19 cellular contexts compared by ENCODE assay signal in genomic region chr10:65375528-65375927, GRCh38.
DNase-seq lines count a peak whose midpoint lies in the region; ATAC-seq, FAIRE-seq and TF ChIP-seq lines count a peak whose summit lies in the region.
"Had no signal": no experiment of that assay in that cellular context is flagged by ENCODE, and none has a peak within 500 bp of the region (broad histone marks: within the 10 kb centered on the region; RNA-seq: fewer than 3 reads in every experiment).

No MANE protein-coding gene starts in this region.

- no peaks in the 10 kb centered on the region; the same call in 1 of the 2 replicates for H3K4me1 ChIP-seq in H9 (ENCODE audit: insufficient read depth, low read length)
- peaks cover 13% of the 10 kb centered on the region for H3K4me1 ChIP-seq in OCI-LY3 (ENCODE audit: low read length)
- H3K4me1 ChIP-seq in H1 (replicated peaks in 1 of 4; ENCODE audit: control insufficient read depth in 3 of 4, insufficient read depth in 4 of 4, low read length in 3 of 4): no peaks in the 10 kb centered on the region; a peak in 1 of 7 replicates
- no peaks in the 10 kb centered on the region for H3K4me1 ChIP-seq in esophagus squamous epithelium

- H2BK120ac ChIP-seq in H9 (ENCODE audit: low read depth, low read length, poor library complexity, severe bottlenecking) (no peak overlapping the region), H1 (replicated peaks; ENCODE audit: low read depth, low read length) (no peak overlapping the region)

- H3K79me1 ChIP-seq in H9 (ENCODE audit: insufficient read depth, low read depth, low read length, poor library complexity, severe bottlenecking): no peaks in the 10 kb centered on the region
- H3K79me1 ChIP-seq in H1 (ENCODE audit: low read depth, low read length): no peaks in the 10 kb centered on the region

- no peak for FAIRE-seq in H1 (lab: Jason Lieb, UNC)
- FAIRE-seq: G401.6, GM12878, GM19239 had no signal

- no CpG with 5 or more reads among the region's 3 CpGs for WGBS in H9 (ENCODE audit: extremely low coverage, insufficient read length, low lambda C conversion rate)
- 95% methylated on average over 3 of the region's 3 CpGs; no CpG with 5 or more reads in 1 of the 2 experiments for WGBS in H1 (ENCODE audit: extremely low coverage in 1 of 2, insufficient coverage in 1 of 2, insufficient read length in 1 of 2, insufficient replicate concordance in 2 of 2, low coverage in 1 of 2, low lambda C conversion rate in 2 of 2, missing lambda C conversion rate in 1 of 2), 2 experiments
- WGBS in esophagus squamous epithelium, 2 donors: 58 to 67% methylated on average over 3 of the region's 3 CpGs

- H3K79me2 ChIP-seq in H9 (ENCODE audit: insufficient read depth, low read length): no peaks in the 10 kb centered on the region
- H3K79me2 ChIP-seq in OCI-LY3 (ENCODE audit: low read length): no peaks in the 10 kb centered on the region
- no peaks in the 10 kb centered on the region for H3K79me2 ChIP-seq in H1 (ENCODE audit: control insufficient read depth in 1 of 2, insufficient read depth in 2 of 2, low read length in 2 of 2)

- TF ChIP-seq EP300 in H1 (IDR thresholded peaks at IDR 0.05; ENCODE audit: borderline replicate concordance in 1 of 2, low read depth in 2 of 2, low read length in 2 of 2): no peak

- no peak overlapping the region for H2BK20ac ChIP-seq in H9 (ENCODE audit: low read depth, low read length, poor library complexity, severe bottlenecking)
- H2BK20ac ChIP-seq in H1 (ENCODE audit: low read length): no peak overlapping the region

- intact Hi-C loops in esophagus squamous epithelium (cut with DNase I): no loop called here

- H3K18ac ChIP-seq in H9 (ENCODE audit: insufficient read length, low read depth, low read length) (no peak overlapping the region), H1 (ENCODE audit: extremely low read depth, low read length) (no peak overlapping the region)

- H3K27ac ChIP-seq in H9 (ENCODE audit: insufficient read length, low read depth, low read length): no peak overlapping the region
- H3K27ac ChIP-seq in OCI-LY3 (ENCODE audit: low read length): no peak overlapping the region; the same call in 1 of the 2 replicates
- H3K27ac ChIP-seq in H1 (ENCODE audit: low read depth, low read length): no peak overlapping the region
- no peak overlapping the region for H3K27ac ChIP-seq in esophagus squamous epithelium

- H3K27me3 ChIP-seq in H9 (ENCODE audit: insufficient read depth, low read length) (no peaks in the 10 kb centered on the region), OCI-LY3 (ENCODE audit: low read depth, low read length) (no peaks in the 10 kb centered on the region), H1 (replicated peaks in 1 of 4; ENCODE audit: control insufficient read depth in 3 of 4, extremely low read depth in 1 of 4, insufficient read depth in 3 of 4, low read length in 3 of 4) (no peaks in the 10 kb centered on the region), esophagus squamous epithelium (no peaks in the 10 kb centered on the region)

- H3K36me3 Mint-ChIP-seq in H9 (ENCODE audit: insufficient read depth in 1 of 3, low read depth in 3 of 3): no peaks in the 10 kb centered on the region
- H3K36me3 Mint-ChIP-seq: CD4-positive, alpha-beta memory T cell had no signal

- H3K14ac ChIP-seq in H9 (ENCODE audit: insufficient read depth, low read length) (no peak overlapping the region), H1 (ENCODE audit: insufficient read length) (no peak overlapping the region)

- H4K5ac ChIP-seq in H9 (ENCODE audit: insufficient read length, low read depth, low read length): no peak overlapping the region
- no peak overlapping the region for H4K5ac ChIP-seq in H1 (ENCODE audit: insufficient read length, low read depth, low read length)

- no peak for ATAC-seq in GM21528 (IDR thresholded peaks at IDR 0.05; ENCODE audit: low FRiP score, unreplicated experiment)
- ATAC-seq: GM12878, HCT116 had no signal

- H2BK15ac ChIP-seq in H9 (ENCODE audit: low read depth, low read length): no peak overlapping the region
- H2BK15ac ChIP-seq in H1 (ENCODE audit: low read length): no peak overlapping the region

- POLR2A ChIA-PET in H1 (lab: Charles Lee; ENCODE audit: partially characterized antibody): no interaction called here

- no peak overlapping the region for H3K4me3 ChIP-seq in OCI-LY3 (ENCODE audit: low read length)
- no peak overlapping the region for H3K4me3 ChIP-seq in H1 (ENCODE audit: extremely low read depth in 1 of 4, insufficient read depth in 2 of 4, low read depth in 3 of 4, low read length in 4 of 4)
- H3K4me3 ChIP-seq in esophagus squamous epithelium: no peak overlapping the region
- H3K4me3 ChIP-seq: GM12878 had no signal

- H2BK12ac ChIP-seq in H9 (ENCODE audit: insufficient read length, low read depth, low read length): no peak overlapping the region
- no peak overlapping the region for H2BK12ac ChIP-seq in H1 (ENCODE audit: low read depth, low read length)

- CTCF ChIA-PET in H1 (lab: Charles Lee; ENCODE audit: partially characterized antibody): interaction anchor here (0.6 kb wide), 1 partner anchor 1251 kb away, joined by 3 read pairs; no protein-coding TSS in a partner anchor

- no peak for TF ChIP-seq RAD21 in H1 (IDR thresholded peaks at IDR 0.05 in 1 of 2, conservative IDR thresholded peaks at IDR 0.05 in 1 of 2; ENCODE audit: low read depth in 2 of 2, low read length in 2 of 2)

- H2AK5ac ChIP-seq in H9 (ENCODE audit: insufficient read length, low read length) (no peak overlapping the region), H1 (ENCODE audit: low read depth, low read length) (no peak overlapping the region)

- no peaks in the 10 kb centered on the region for H3K36me3 ChIP-seq in OCI-LY3 (replicated peaks; ENCODE audit: low read depth, low read length)
- no peaks in the 10 kb centered on the region for H3K36me3 ChIP-seq in H1 (ENCODE audit: control insufficient read depth in 2 of 4, insufficient read depth in 4 of 4, low read length in 3 of 4)
- no peaks in the 10 kb centered on the region for H3K36me3 ChIP-seq in esophagus squamous epithelium

- TF ChIP-seq CTCF in H9 (conservative IDR thresholded peaks at IDR 0.05): no peak
- no peak for TF ChIP-seq CTCF in OCI-LY3 (IDR thresholded peaks at IDR 0.05; ENCODE audit: low read depth, low read length)
- no peak for TF ChIP-seq CTCF in H1 (IDR thresholded peaks at IDR 0.05; ENCODE audit: control extremely low read depth in 1 of 3, insufficient read depth in 1 of 3, low read depth in 1 of 3, low read length in 3 of 3)
- TF ChIP-seq CTCF in esophagus squamous epithelium (IDR thresholded peaks at IDR 0.05): no peak

- H3K4me1 Mint-ChIP-seq in H9: peaks cover 6 to 9% of the 10 kb centered on the region in 2 experiments
- H3K4me1 Mint-ChIP-seq: CD4-positive, alpha-beta memory T cell had no signal

- H4K8ac ChIP-seq in H9 (replicated peaks; ENCODE audit: insufficient read length, low read depth, low read length) (no peak overlapping the region), H1 (ENCODE audit: extremely low read depth, insufficient read depth, low read length) (no peak overlapping the region)

- no peak overlapping the region for H3K4me2 ChIP-seq in H9 (ENCODE audit: insufficient read depth, insufficient read length, low read length)
- peak overlapping the region; percentile 20 for H3K4me2 ChIP-seq in OCI-LY3 (ENCODE audit: low read length)
- no peak overlapping the region for H3K4me2 ChIP-seq in H1 (ENCODE audit: insufficient read depth in 1 of 2, low read depth in 2 of 2, low read length in 2 of 2)

- H3K23me2 ChIP-seq in H9 (ENCODE audit: insufficient read length, low read depth, low read length, poor library complexity, severe bottlenecking) (no peaks in the 10 kb centered on the region), H1 (ENCODE audit: low read depth, low read length) (no peaks in the 10 kb centered on the region; the same call in 1 of the 2 replicates)

- TF ChIP-seq POLR2A in H1 (IDR thresholded peaks at IDR 0.05; ENCODE audit: control extremely low read depth in 1 of 2, low read depth in 2 of 2, low read length in 2 of 2): no peak
- no peak for TF ChIP-seq POLR2A in esophagus squamous epithelium (IDR thresholded peaks at IDR 0.05)

- H2BK5ac ChIP-seq in H9 (ENCODE audit: insufficient read length, low read length): no peak overlapping the region
- H2BK5ac ChIP-seq in H1 (ENCODE audit: low read depth, low read length): no peak overlapping the region

- H2AFZ ChIP-seq in H9 (ENCODE audit: low read length): peak overlapping the region; percentile 40
- H2AFZ ChIP-seq in OCI-LY3 (ENCODE audit: low read depth, low read length): peak overlapping the region; percentile 66; the same call in 1 of the 2 replicates
- H2AFZ ChIP-seq in H1 (ENCODE audit: low read length): 0 out of 2 replicates have a peak overlapping the region, but pooled peaks have one; percentile 41

- H3K56ac ChIP-seq in H9 (ENCODE audit: insufficient read length, low read depth, low read length) (no peak overlapping the region), H1 (replicated peaks; ENCODE audit: insufficient read length, low read depth, low read length) (no peak overlapping the region)

- DNase-seq in H9 (no peak), H1 (ENCODE audit: low read depth in 1 of 2, low spot score in 2 of 2) (no peak), NCI-H2171 treated with DMSO at 0.1 percent for 48 hours (lab: John Stamatoyannopoulos, UW) (no peak), esophagus squamous epithelium (lab: John Stamatoyannopoulos, UW) (no peak), HPDE6-E6E7 (ENCODE audit: extremely low spot score) (no peak)
- DNase-seq: C1 segment of cervical spinal cord; Calu3; CD4-positive, alpha-beta memory T cell; COR-L47; DMS53; DMS79 treated with DMSO at 0.1 percent for 48 hours; GOT3; H7 had no signal

- no peak overlapping the region for H3K27ac Mint-ChIP-seq in H9
- H3K27ac Mint-ChIP-seq: CD4-positive, alpha-beta memory T cell had no signal

- H3K9me3 ChIP-seq in H9 (ENCODE audit: control insufficient read depth, low read depth, low read length): no peaks in the 10 kb centered on the region
- H3K9me3 ChIP-seq in OCI-LY3 (ENCODE audit: insufficient read depth, low read length): no peaks in the 10 kb centered on the region
- H3K9me3 ChIP-seq in H1 (ENCODE audit: insufficient read depth in 2 of 2, low read depth in 1 of 2, low read length in 1 of 2): no peaks in the 10 kb centered on the region
- no peaks in the 10 kb centered on the region for H3K9me3 ChIP-seq in esophagus squamous epithelium

- no peak overlapping the region for H3T11ph ChIP-seq in H9 (ENCODE audit: low read length)

- H3K23ac ChIP-seq in H9 (ENCODE audit: insufficient read length, low read depth, low read length) (no peak overlapping the region), H1 (ENCODE audit: insufficient read length) (no peak overlapping the region)

- H4K20me1 ChIP-seq in H9 (ENCODE audit: control insufficient read depth, insufficient read depth, insufficient read length): no peaks in the 10 kb centered on the region
- no peaks in the 10 kb centered on the region for H4K20me1 ChIP-seq in OCI-LY3 (ENCODE audit: insufficient read depth, low read length)
- no peaks in the 10 kb centered on the region for H4K20me1 ChIP-seq in H1 (replicated peaks in 1 of 2; ENCODE audit: control insufficient read depth in 1 of 2, insufficient read depth in 2 of 2, low read length in 2 of 2)

- H3K4ac ChIP-seq in H9 (ENCODE audit: low read depth, low read length): no peak overlapping the region
- no peak overlapping the region for H3K4ac ChIP-seq in H1 (replicated peaks; ENCODE audit: insufficient read length, low read depth, low read length)

- H4K91ac ChIP-seq in H9 (ENCODE audit: insufficient read length, low read depth, low read length): no peak overlapping the region
- H4K91ac ChIP-seq in H1 (replicated peaks; ENCODE audit: insufficient read length, low read length): no peak overlapping the region

- no peaks in the 10 kb centered on the region for H3K27me3 Mint-ChIP-seq in H9 (ENCODE audit: low read depth)
- H3K27me3 Mint-ChIP-seq: CD4-positive, alpha-beta memory T cell had no signal

- 0 out of 5 replicates have a peak, but pooled peaks cover 0 to 2% of the 10 kb centered on the region in 2 experiments for H3K9me3 Mint-ChIP-seq in H9

- H3K4me3 Mint-ChIP-seq in H9: no peak overlapping the region
- H3K4me3 Mint-ChIP-seq: CD4-positive, alpha-beta memory T cell had no signal

- H3K9ac ChIP-seq in H9 (ENCODE audit: extremely low read depth, insufficient read length, low read length): no peak overlapping the region
- no peak overlapping the region for H3K9ac ChIP-seq in OCI-LY3 (ENCODE audit: low read length)
- no peak overlapping the region for H3K9ac ChIP-seq in H1 (replicated peaks in 1 of 4; ENCODE audit: extremely low read depth in 1 of 4, low read depth in 3 of 4, low read length in 3 of 4)
